In genomic region chr3:15102833-15103232, GRCh38 we compare ENCODE assay signal across 10 cellular contexts. TPM values are rescaled to one million over a fixed set of nuclear protein-coding genes. Genes with fewer than 3 reads are reported as not detected.
DNase-seq lines count a peak whose midpoint lies in the region; ATAC-seq and TF ChIP-seq lines count a peak whose summit lies in the region.
"Had no signal": no experiment of that assay in that cellular context is flagged by ENCODE, and none has a peak within 500 bp of the region (broad histone marks: within the 10 kb centered on the region; RNA-seq: fewer than 3 reads in every experiment).

No MANE protein-coding gene starts in this region.

- no peak for TF ChIP-seq CTCF in foreskin keratinocyte (conservative IDR thresholded peaks at IDR 0.05)
- TF ChIP-seq CTCF in osteoblast (IDR thresholded peaks at IDR 0.05; ENCODE audit: extremely low read depth, low read depth, low read length) = no peak
- no peak for TF ChIP-seq CTCF in Calu3 (IDR thresholded peaks at IDR 0.05; ENCODE audit: unreplicated experiment)

- peak overlapping the region in 1 of 11 experiments; percentile 0; a peak in 1 of 22 replicates for H3K27ac ChIP-seq in BLaER1 treated with 17β-estradiol and CSF1 and Interleukin-3, amounts not matched to agents 10 nM and 100 nM
- H3K27ac ChIP-seq in foreskin keratinocyte (no peak overlapping the region), osteoblast (ENCODE audit: low read depth, low read length) (no peak overlapping the region)

- intact Hi-C loops in Calu3 (cut with micrococcal nuclease; ENCODE audit: unreplicated experiment) = no loop called here

- H2AFZ ChIP-seq in osteoblast (ENCODE audit: low read length) = no peak overlapping the region

- peaks cover 19% of the 10 kb centered on the region for H3K36me3 Mint-ChIP-seq in Calu3 (ENCODE audit: insufficient read depth, unreplicated experiment)

- H3K9me3 ChIP-seq in BLaER1 treated with 17β-estradiol and CSF1 and Interleukin-3, amounts not matched to agents 10 nM and 100 nM (replicated peaks in 1 of 11) = no peaks in the 10 kb centered on the region
- no peaks in the 10 kb centered on the region for H3K9me3 ChIP-seq in osteoblast (ENCODE audit: low read depth, low read length)

- H3K4me1 Mint-ChIP-seq in Calu3 (ENCODE audit: low read depth, unreplicated experiment) = peaks cover 24% of the 10 kb centered on the region

- BruUV-seq in Calu3 (replicated peaks; lab: Mats Ljungman, UMichigan) = no TSS peak

- H3K4me2 ChIP-seq in BLaER1 treated with 17β-estradiol and CSF1 and Interleukin-3, amounts not matched to agents 10 nM and 100 nM = peak overlapping the region; percentile 13 to 82 (median 45); a peak in 16 of 22 replicates
- H3K4me2 ChIP-seq in osteoblast (ENCODE audit: insufficient read depth, low read length) = no peak overlapping the region

- DNase-seq in NCI-H774 (lab: John Stamatoyannopoulos, UW) (peak; percentile 1), foreskin keratinocyte (peak; percentile 21 to 49), osteoblast (ENCODE audit: insufficient read length, low spot score, missing footprints) (peak; percentile 76), Calu3 (no peak), DMS114 treated with DMSO at 0.1 percent for 48 hours (lab: John Stamatoyannopoulos, UW; ENCODE audit: unreplicated experiment) (no peak)
- DNase-seq: endodermal cell, NCI-H1694 had no signal

- H3K27me3 ChIP-seq in BLaER1 treated with 17β-estradiol and CSF1 and Interleukin-3, amounts not matched to agents 10 nM and 100 nM = no peaks in the 10 kb centered on the region
- H3K27me3 ChIP-seq in foreskin keratinocyte (no peaks in the 10 kb centered on the region), osteoblast (ENCODE audit: insufficient read depth, low read length) (no peaks in the 10 kb centered on the region)

- peaks cover 13% of the 10 kb centered on the region for H3K27me3 Mint-ChIP-seq in Calu3 (ENCODE audit: unreplicated experiment)

- peaks cover 21 to 36% (median 29%) of the 10 kb centered on the region in 10 experiments for H3K4me1 ChIP-seq in BLaER1 treated with 17β-estradiol and CSF1 and Interleukin-3, amounts not matched to agents 10 nM and 100 nM
- H3K4me1 ChIP-seq in foreskin keratinocyte = no peaks in the 10 kb centered on the region
- H3K4me1 ChIP-seq in osteoblast (ENCODE audit: insufficient read depth, low read length) = peaks cover 9% of the 10 kb centered on the region

- no peak overlapping the region for H3K4me3 Mint-ChIP-seq in Calu3 (ENCODE audit: low read depth, unreplicated experiment)
- H3K4me3 Mint-ChIP-seq: endodermal cell had no signal

- no peak overlapping the region for H3K4me3 ChIP-seq in BLaER1 treated with 17β-estradiol and CSF1 and Interleukin-3, amounts not matched to agents 10 nM and 100 nM
- no peak overlapping the region for H3K4me3 ChIP-seq in osteoblast (ENCODE audit: insufficient read depth, low read length)

- H3K9ac ChIP-seq in BLaER1 treated with 17β-estradiol and CSF1 and Interleukin-3, amounts not matched to agents 10 nM and 100 nM = no peak overlapping the region

- no peaks in the 10 kb centered on the region for H3K9me3 Mint-ChIP-seq in Calu3 (ENCODE audit: low read depth, unreplicated experiment)
- H3K9me3 Mint-ChIP-seq: endodermal cell had no signal

- peaks cover 0 to 3% (median 0%) of the 10 kb centered on the region in 11 experiments; a peak in 7 of 22 replicates for H4K20me1 ChIP-seq in BLaER1 treated with 17β-estradiol and CSF1 and Interleukin-3, amounts not matched to agents 10 nM and 100 nM
- no peaks in the 10 kb centered on the region for H4K20me1 ChIP-seq in osteoblast (ENCODE audit: insufficient read depth, low read length)

- no peak overlapping the region for H3K27ac Mint-ChIP-seq in Calu3 (ENCODE audit: unreplicated experiment)
- H3K27ac Mint-ChIP-seq: endodermal cell had no signal

- H3K79me2 ChIP-seq in osteoblast (ENCODE audit: insufficient read depth, low read length) = peaks cover 11% of the 10 kb centered on the region

- no peaks in the 10 kb centered on the region for H3K36me3 ChIP-seq in BLaER1 treated with 17β-estradiol and CSF1 and Interleukin-3, amounts not matched to agents 10 nM and 100 nM
- H3K36me3 ChIP-seq in osteoblast (ENCODE audit: insufficient read depth, low read length) = no peaks in the 10 kb centered on the region

- CTCF ChIA-PET in Calu3 (lab: Charles Lee) = no interaction called here

- ATAC-seq in foreskin keratinocyte (peak; percentile 9), GM18868 (IDR thresholded peaks at IDR 0.05; ENCODE audit: unreplicated experiment) (no peak), HG02885 (IDR thresholded peaks at IDR 0.05; ENCODE audit: poor library complexity, unreplicated experiment) (no peak)

RNA-seq across cellular contexts. Expression of gene RBSN, which starts 3.9 kb away (rescaled TPM):
- total RNA-seq in foreskin keratinocyte (20.2 and 20.9 TPM in 2 replicates), osteoblast (23.9 TPM in 2 replicates), Calu3 (2022) (18.9 and 21.2 TPM in 2 replicates)
- 5.8 and 5.9 TPM in 2 replicates for polyA plus RNA-seq in foreskin keratinocyte

RNA-seq across cellular contexts. Expression of gene MRPS25, which starts 37.7 kb away (rescaled TPM):
- 38.9 and 42.5 TPM in 2 replicates for total RNA-seq in foreskin keratinocyte
- polyA plus RNA-seq in foreskin keratinocyte = 56.8 and 61.9 TPM in 2 replicates
- total RNA-seq in osteoblast = 11.2 and 14.4 TPM in 2 replicates
- 51.8 and 56.6 TPM in 2 replicates for total RNA-seq in Calu3 (2022)

Comparison
In these comparisons a context has a peak if more than half of its experiments do, and no peak if none do; other contexts are left out.
1. DNase-seq: peak in NCI-H774 (single experiment), foreskin keratinocyte (2 of 2) and osteoblast (single experiment); none in Calu3 (single experiment) and DMS114 treated with DMSO at 0.1 percent for 48 hours (single experiment).